ENCODE assay signal across 1 cellular context in the genomic region with DNA sequence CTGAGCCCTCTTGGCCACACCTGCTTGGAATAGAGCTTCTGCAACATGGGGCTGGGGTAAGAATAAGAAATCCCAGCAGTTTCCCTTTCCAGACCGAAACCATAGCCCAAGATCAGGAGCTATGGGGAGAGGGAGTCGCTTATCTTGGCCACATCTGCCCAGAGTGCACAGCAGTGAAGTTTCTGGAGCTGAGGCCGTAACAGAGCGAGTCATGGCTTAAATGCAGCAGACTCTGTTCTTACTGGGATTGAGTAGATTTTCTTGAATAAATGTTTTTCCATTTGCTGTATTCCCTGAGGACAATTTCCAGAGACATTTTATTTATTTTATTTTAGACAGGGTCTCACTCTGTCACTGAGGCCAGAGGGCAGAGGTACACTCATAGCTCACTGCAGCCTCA.
TF ChIP-seq lines count a peak whose summit lies in the region.

No MANE protein-coding gene starts in this region.

TF ChIP-seq in HepG2, 621 proteins besides CTCF, POLR2A, EP300 and RAD21:
- TF ChIP-seq, protein P1, sequence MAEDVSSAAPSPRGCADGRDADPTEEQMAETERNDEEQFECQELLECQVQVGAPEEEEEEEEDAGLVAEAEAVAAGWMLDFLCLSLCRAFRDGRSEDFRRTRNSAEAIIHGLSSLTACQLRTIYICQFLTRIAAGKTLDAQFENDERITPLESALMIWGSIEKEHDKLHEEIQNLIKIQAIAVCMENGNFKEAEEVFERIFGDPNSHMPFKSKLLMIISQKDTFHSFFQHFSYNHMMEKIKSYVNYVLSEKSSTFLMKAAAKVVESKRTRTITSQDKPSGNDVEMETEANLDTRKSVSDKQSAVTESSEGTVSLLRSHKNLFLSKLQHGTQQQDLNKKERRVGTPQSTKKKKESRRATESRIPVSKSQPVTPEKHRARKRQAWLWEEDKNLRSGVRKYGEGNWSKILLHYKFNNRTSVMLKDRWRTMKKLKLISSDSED (CRISPR knock-in tag; IDR thresholded peaks at IDR 0.05): no peak
- TF ChIP-seq STAG1 (CRISPR knock-in tag; IDR thresholded peaks at IDR 0.05): no peak
- no peak for TF ChIP-seq ZKSCAN5 (CRISPR knock-in tag; IDR thresholded peaks at IDR 0.05)
- TF ChIP-seq ZNF550 (CRISPR knock-in tag; IDR thresholded peaks at IDR 0.05; ENCODE audit: borderline replicate concordance): no peak
- no peak for TF ChIP-seq MIER3 (CRISPR knock-in tag; IDR thresholded peaks at IDR 0.05; ENCODE audit: borderline replicate concordance)
- TF ChIP-seq RBM22 (optimal IDR thresholded peaks at IDR 0.05; ENCODE audit: low read length): no peak
- TF ChIP-seq KLF9 (CRISPR knock-in tag; IDR thresholded peaks at IDR 0.05; ENCODE audit: low read depth): no peak
- TF ChIP-seq ARID2 (CRISPR knock-in tag; IDR thresholded peaks at IDR 0.05; ENCODE audit: borderline replicate concordance): no peak
- TF ChIP-seq AGO2 (optimal IDR thresholded peaks at IDR 0.05; ENCODE audit: low read depth, low read length): no peak
- TF ChIP-seq, protein P2, sequence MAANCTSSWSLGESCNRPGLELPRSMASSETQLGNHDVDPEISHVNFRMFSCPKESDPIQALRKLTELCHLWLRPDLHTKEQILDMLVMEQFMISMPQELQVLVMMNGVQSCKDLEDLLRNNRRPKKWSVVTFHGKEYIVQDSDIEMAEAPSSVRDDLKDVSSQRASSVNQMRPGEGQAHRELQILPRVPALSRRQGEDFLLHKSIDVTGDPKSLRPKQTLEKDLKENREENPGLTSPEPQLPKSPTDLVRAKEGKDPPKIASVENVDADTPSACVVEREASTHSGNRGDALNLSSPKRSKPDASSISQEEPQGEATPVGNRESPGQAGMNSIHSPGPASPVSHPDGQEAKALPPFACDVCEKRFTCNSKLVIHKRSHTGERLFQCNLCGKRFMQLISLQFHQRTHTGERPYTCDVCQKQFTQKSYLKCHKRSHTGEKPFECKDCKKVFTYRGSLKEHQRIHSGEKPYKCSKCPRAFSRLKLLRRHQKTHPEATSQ (CRISPR knock-in tag; IDR thresholded peaks at IDR 0.05; ENCODE audit: borderline replicate concordance): no peak
- no peak for TF ChIP-seq SRSF1 (optimal IDR thresholded peaks at IDR 0.05; ENCODE audit: low read depth, low read length)
- no peak for TF ChIP-seq RAD51 (IDR thresholded peaks at IDR 0.05; ENCODE audit: borderline replicate concordance)
- no peak for TF ChIP-seq FOXC1 (CRISPR knock-in tag; IDR thresholded peaks at IDR 0.05; ENCODE audit: borderline replicate concordance)
- TF ChIP-seq ZNF709 (CRISPR knock-in tag; IDR thresholded peaks at IDR 0.05): no peak
- TF ChIP-seq ZNF564 (CRISPR knock-in tag; IDR thresholded peaks at IDR 0.05): no peak
- no peak for TF ChIP-seq ZNF138 (CRISPR knock-in tag; IDR thresholded peaks at IDR 0.05; ENCODE audit: low read depth)
- no peak for TF ChIP-seq ZNF331 (CRISPR knock-in tag; IDR thresholded peaks at IDR 0.05)
